ENCODE assay signal across 17 cellular contexts in the genomic region with DNA sequence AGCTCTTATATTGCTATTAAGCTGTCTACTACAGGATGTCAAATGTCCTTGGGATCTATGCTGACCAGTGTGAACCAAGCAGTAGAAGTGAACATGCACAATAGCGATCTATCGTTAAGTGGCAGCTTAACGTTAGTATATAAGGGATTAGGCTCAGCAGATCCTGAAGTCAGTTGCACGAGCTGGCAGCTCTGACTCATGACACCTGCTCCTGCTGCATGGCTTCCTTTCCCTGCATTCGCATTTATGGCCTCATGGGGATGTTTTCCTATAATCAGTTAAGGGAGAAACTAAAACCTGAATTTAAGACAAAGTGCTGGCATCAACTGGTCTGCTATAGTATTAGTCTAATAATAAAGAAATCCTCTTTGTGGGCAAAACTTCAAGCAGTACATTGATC. TPM values are rescaled to one million over a fixed set of nuclear protein-coding genes. Genes with fewer than 3 reads are reported as not detected.
DNase-seq lines count a peak whose midpoint lies in the region; ATAC-seq and TF ChIP-seq lines count a peak whose summit lies in the region.
"Had no signal": no experiment of that assay in that cellular context is flagged by ENCODE, and none has a peak within 500 bp of the region (broad histone marks: within the 10 kb centered on the region; RNA-seq: fewer than 3 reads in every experiment).

No MANE protein-coding gene starts in this region.

- no peak for TF ChIP-seq RAD21 in SK-N-SH (IDR thresholded peaks at IDR 0.05; ENCODE audit: low read length)

- 99% methylated on average over 5 of the region's 5 CpGs for WGBS in SK-N-SH (ENCODE audit: low lambda C conversion rate)

- H3K27me3 Mint-ChIP-seq in CD14-positive monocyte (ENCODE audit: low read depth in 3 of 3) (peaks cover 0 to 2% (median 0%) of the 10 kb centered on the region in 3 donors), T-cell (no peaks in the 10 kb centered on the region)
- H3K27me3 Mint-ChIP-seq: B cell; CD4-positive, alpha-beta memory T cell had no signal

- no peaks in the 10 kb centered on the region for H4K20me1 ChIP-seq in SK-N-SH (ENCODE audit: insufficient read depth)

- TF ChIP-seq CTCF in CD14-positive monocyte (IDR thresholded peaks at IDR 0.05) (no peak), HEK293 (tag by site-specific recombination; IDR thresholded peaks at IDR 0.05) (no peak), mucosa of descending colon (IDR thresholded peaks at IDR 0.05) (no peak), SK-N-SH (IDR thresholded peaks at IDR 0.05) (no peak)

- H3K27me3 ChIP-seq in SK-N-SH (ENCODE audit: insufficient read depth) = no peaks in the 10 kb centered on the region

- H3K9me3 Mint-ChIP-seq in CD14-positive monocyte (peaks cover 0 to 4% (median 0%) of the 10 kb centered on the region in 7 donors), T-cell (peaks cover 0 to 4% (median 3%) of the 10 kb centered on the region in 3 donors)
- H3K9me3 Mint-ChIP-seq: CD4-positive, alpha-beta memory T cell had no signal

- H3K36me3 Mint-ChIP-seq in CD14-positive monocyte (peaks cover 34 to 38% of the 10 kb centered on the region in 2 donors), T-cell (peaks cover 19% of the 10 kb centered on the region)

- H3K4me1 Mint-ChIP-seq in CD14-positive monocyte (peaks cover 30% of the 10 kb centered on the region), T-cell (peaks cover 22 to 30% (median 24%) of the 10 kb centered on the region in 3 donors)

- POLR2A ChIA-PET in HEK293 (lab: Yijun Ruan, JAX) = interaction anchor here (0.9 kb wide), 1 partner anchor 12 kb away, joined by 3 read pairs; the partner anchor contains the start of gene MCUB
- POLR2A ChIA-PET in T-cell (lab: Charles Lee) = interaction anchor here (0.5 to 0.6 kb wide), 6 partner anchors 8 to 200 kb away, joined by 3 to 5 read pairs (median 4); no protein-coding TSS in a partner anchor
- POLR2A ChIA-PET in SK-N-SH (lab: Yijun Ruan, JAX) = interaction anchor here (0.6 kb wide), 1 partner anchor 138 kb away, joined by 5 read pairs; no protein-coding TSS in a partner anchor

- H3K36me3 ChIP-seq in HEK293 (ENCODE audit: control insufficient read depth in 2 of 2, insufficient read depth in 1 of 2, low read length in 2 of 2) (peaks cover 0 to 20% of the 10 kb centered on the region in 2 experiments; a peak in 2 of 3 replicates), mucosa of descending colon (ENCODE audit: low read depth) (no peaks in the 10 kb centered on the region), SK-N-SH (replicated peaks in 1 of 2; ENCODE audit: control insufficient read depth in 1 of 2, insufficient read depth in 2 of 2, low read length in 1 of 2) (peaks cover 22 to 38% of the 10 kb centered on the region in 2 experiments)

- H3K4me1 ChIP-seq in HEK293 (ENCODE audit: control insufficient read depth, insufficient read depth, low read length) (no peaks in the 10 kb centered on the region), mucosa of descending colon (ENCODE audit: low read depth) (no peaks in the 10 kb centered on the region), SK-N-SH (ENCODE audit: control insufficient read depth in 1 of 2, insufficient read depth in 2 of 2, low read depth in 1 of 2, low read length in 1 of 2) (no peaks in the 10 kb centered on the region; a peak in 1 of 4 replicates)

- H3K4me3 Mint-ChIP-seq in CD14-positive monocyte (no peak overlapping the region), T-cell (no peak overlapping the region)
- H3K4me3 Mint-ChIP-seq: B cell; CD4-positive, alpha-beta memory T cell had no signal

- no peaks in the 10 kb centered on the region for H3K79me2 ChIP-seq in SK-N-SH (ENCODE audit: insufficient read depth)

- no peak overlapping the region for H3K27ac ChIP-seq in HEK293 (ENCODE audit: extremely low read depth, low read depth, low read length)
- H3K27ac ChIP-seq in SK-N-SH (ENCODE audit: low read depth in 2 of 2, low read length in 1 of 2) = no peak overlapping the region
- H3K27ac ChIP-seq: PC-9 had no signal

- no peak overlapping the region for H3K9ac ChIP-seq in SK-N-SH

- CTCF ChIA-PET in HEK293 (lab: Yijun Ruan, JAX) (interaction anchor here (0.6 kb wide), 1 partner anchor 19 kb away, joined by 3 read pairs; no protein-coding TSS in a partner anchor), T-cell (lab: Charles Lee) (no interaction called here), SK-N-SH (lab: Yijun Ruan, JAX) (interaction anchor here (1.5 kb wide), 1 partner anchor 20 kb away, joined by 4 read pairs; no protein-coding TSS in a partner anchor)

- H3F3A ChIP-seq in SK-N-SH (replicated peaks; ENCODE audit: insufficient read depth) = peaks cover 7% of the 10 kb centered on the region

- no peak overlapping the region for H3K4me2 ChIP-seq in SK-N-SH
- H3K4me2 ChIP-seq: PC-9 had no signal

- DNase-seq in CD14-positive monocyte (ENCODE audit: low spot score) = no peak
- DNase-seq in T-cell = no peak
- DNase-seq in G401 (ENCODE audit: low spot score) = no peak
- DNase-seq in activated CD8-positive, alpha-beta memory T cell treated with anti-CD3 and anti-CD28 coated beads, Interleukin-2, amount 50 U/mL, for 4 hours = no peak
- no peak for DNase-seq in mucosa of descending colon
- DNase-seq in SK-N-SH = no peak
- DNase-seq: CD4-positive, alpha-beta memory T cell; Karpas-422; NCI-H1417; NCI-H1930; NCI-H526; PC-9; Right ventricle myocardium superior had no signal

- peak overlapping the region in 5 of 7 donors; percentile 63 to 97 (median 95) for H3K27ac Mint-ChIP-seq in CD14-positive monocyte
- H3K27ac Mint-ChIP-seq in T-cell = peak overlapping the region; percentile 6 to 49

- in situ Hi-C loops in G401 (cut with HindIII; ENCODE audit: low sequenced_read_pairs) = no loop called here

- ATAC-seq in T-cell (replicated peaks in 1 of 4) (no peak), esophagus mucosa (peak; percentile 71), mucosa of descending colon (no peak)
- ATAC-seq: SK-N-SH treated with all-trans-retinoic acid at 6 μM for 48 hours had no signal

- H3K4me3 ChIP-seq in HEK293 (ENCODE audit: low read depth, low read length) = no peak overlapping the region
- H3K4me3 ChIP-seq in mucosa of descending colon = no peak overlapping the region
- no peak overlapping the region for H3K4me3 ChIP-seq in SK-N-SH (ENCODE audit: low read depth in 2 of 2, low read length in 1 of 2)
- H3K4me3 ChIP-seq: PC-9 had no signal

- H3K9me3 ChIP-seq in HEK293 (ENCODE audit: control insufficient read depth, insufficient read depth, low read depth, low read length) (no peaks in the 10 kb centered on the region), mucosa of descending colon (no peaks in the 10 kb centered on the region), SK-N-SH (no peaks in the 10 kb centered on the region)

- no peak for TF ChIP-seq EP300 in SK-N-SH (IDR thresholded peaks at IDR 0.05; ENCODE audit: borderline replicate concordance in 1 of 2, low read depth in 1 of 2, low read length in 1 of 2)

- intact Hi-C loops in CD14-positive monocyte (cut with micrococcal nuclease) (loop anchor here in 1 of 2 donors (5.0 kb wide), 1 partner anchor 110 kb away; no protein-coding TSS in a partner anchor), mucosa of descending colon (cut with DNase I, micrococcal nuclease) (no loop called here)

- no peaks in the 10 kb centered on the region for H3K9me2 ChIP-seq in SK-N-SH

- H2AFZ ChIP-seq in SK-N-SH (ENCODE audit: low read depth) = no peak overlapping the region
- H2AFZ ChIP-seq: PC-9 had no signal

TF ChIP-seq in HEK293, 187 proteins besides CTCF, POLR2A, EP300 and RAD21 (continues in another document):
- TF ChIP-seq, protein P1, sequence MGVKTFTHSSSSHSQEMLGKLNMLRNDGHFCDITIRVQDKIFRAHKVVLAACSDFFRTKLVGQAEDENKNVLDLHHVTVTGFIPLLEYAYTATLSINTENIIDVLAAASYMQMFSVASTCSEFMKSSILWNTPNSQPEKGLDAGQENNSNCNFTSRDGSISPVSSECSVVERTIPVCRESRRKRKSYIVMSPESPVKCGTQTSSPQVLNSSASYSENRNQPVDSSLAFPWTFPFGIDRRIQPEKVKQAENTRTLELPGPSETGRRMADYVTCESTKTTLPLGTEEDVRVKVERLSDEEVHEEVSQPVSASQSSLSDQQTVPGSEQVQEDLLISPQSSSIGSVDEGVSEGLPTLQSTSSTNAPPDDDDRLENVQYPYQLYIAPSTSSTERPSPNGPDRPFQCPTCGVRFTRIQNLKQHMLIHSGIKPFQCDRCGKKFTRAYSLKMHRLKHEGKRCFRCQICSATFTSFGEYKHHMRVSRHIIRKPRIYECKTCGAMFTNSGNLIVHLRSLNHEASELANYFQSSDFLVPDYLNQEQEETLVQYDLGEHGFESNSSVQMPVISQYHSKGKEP (tag by site-specific recombination; IDR thresholded peaks at IDR 0.05) = 0 out of 2 replicates have a peak, but pooled peaks have one; percentile 51

TF ChIP-seq in SK-N-SH, 30 proteins besides CTCF, POLR2A, EP300 and RAD21 (continues in another document):
- TF ChIP-seq TAF1 (IDR thresholded peaks at IDR 0.05; ENCODE audit: borderline replicate concordance, low read depth, low read length) (no peak), TEAD4 (IDR thresholded peaks at IDR 0.05; ENCODE audit: borderline replicate concordance, insufficient read depth) (no peak), MAX (IDR thresholded peaks at IDR 0.05; ENCODE audit: low read depth) (no peak), FOXM1 (IDR thresholded peaks at IDR 0.05; ENCODE audit: low read depth) (no peak), ELF1 (IDR thresholded peaks at IDR 0.05) (no peak), CHD2 (IDR thresholded peaks at IDR 0.05; ENCODE audit: low read length, partially characterized antibody) (no peak), JUND (IDR thresholded peaks at IDR 0.05) (no peak), NRF1 (IDR thresholded peaks at IDR 0.05; ENCODE audit: low read depth, low read length) (no peak), FOSL2 (IDR thresholded peaks at IDR 0.05; ENCODE audit: borderline replicate concordance, low read depth) (no peak)

RNA-seq across cellular contexts. Expression of gene MCUB, which starts 12.7 kb away (rescaled TPM):
- polyA plus RNA-seq in CD14-positive monocyte (100 to 1,000 TPM; 117 to 125 TPM), SK-N-SH (2012; rRNA removed) (31.5 and 39.3 TPM in 2 replicates)
- total RNA-seq in T-cell (100 to 1,000 TPM in 4 of 5 donors, 10 to 100 TPM in 1; 88.9 to 139 (median 122) TPM), esophagus mucosa (20.3 TPM), mucosa of descending colon (10 to 100 TPM in 1 of 3 donors, 1 to 10 TPM in 2; 2.7 to 11.5 (median 6.6) TPM)
- total RNA-seq in G401 (2014; rRNA removed; shearing (Covaris generic)) = 21.0 and 50.2 TPM in 2 replicates
- 19.2 and 32.1 TPM in 2 replicates for polyA plus RNA-seq in SK-N-SH (2012; cell fraction: cytosol; rRNA removed)
- polyA plus RNA-seq in SK-N-SH (2012; cell fraction: nucleus; rRNA removed) = 31.4 and 37.1 TPM in 2 replicates

Comparison
In these comparisons a context has a peak if more than half of its experiments do, and no peak if none do; other contexts are left out.
1. CTCF ChIA-PET loops: an anchor here in HEK293 (0.6 kb wide) and SK-N-SH (1.5 kb wide); none called in T-cell.